ENCODE assay signal across 14 cellular contexts in the genomic region with DNA sequence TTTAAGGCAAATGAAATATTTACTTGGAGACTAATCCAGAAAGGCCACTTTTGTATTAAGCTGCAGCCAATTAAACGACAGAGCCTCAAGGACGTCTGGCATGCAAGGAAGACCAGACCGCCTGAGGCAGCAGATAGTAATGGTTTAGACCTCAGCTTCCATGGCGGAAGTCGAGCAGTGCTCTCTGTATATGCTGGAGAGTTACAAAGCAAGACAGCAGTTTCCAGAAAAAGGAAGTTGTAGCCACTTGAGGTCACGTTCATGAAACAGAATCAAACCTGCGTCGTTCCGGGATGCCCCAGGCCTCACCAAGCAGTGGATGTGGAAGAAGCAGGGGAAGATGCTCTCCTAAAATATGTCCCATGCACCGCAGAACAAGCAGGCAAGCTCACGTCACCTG.
"Had no signal": no experiment of that assay in that cellular context is flagged by ENCODE, and none has a peak within 500 bp of the region (broad histone marks: within the 10 kb centered on the region; RNA-seq: fewer than 3 reads in every experiment).

No MANE protein-coding gene starts in this region.

- H3K27me3 Mint-ChIP-seq: naive B cell; stimulated activated naive CD8-positive, alpha-beta T cell treated with anti-CD3 and anti-CD28 coated beads, Interleukin-15, Interleukin-2, amounts not matched to agents 100 ng/mL and 50 ng/mL, for 24 hours had no signal

- ATAC-seq: lower lobe of right lung, sciatic nerve had no signal

- H3K27ac Mint-ChIP-seq: endodermal cell had no signal

- H3K4me3 ChIP-seq: lower lobe of right lung, prostate gland, spleen, testis had no signal

- H3K4me3 Mint-ChIP-seq: brain; endodermal cell; stimulated activated naive CD8-positive, alpha-beta T cell treated with anti-CD3 and anti-CD28 coated beads, Interleukin-15, Interleukin-2, amounts not matched to agents 100 ng/mL and 50 ng/mL, for 24 hours had no signal

- DNase-seq: activated naive CD4-positive, alpha-beta T cell treated with anti-CD3 and anti-CD28 coated beads, Interleukin-2, amount 50 U/mL, for 16 hours; amygdala; endodermal cell; hypothalamus; lower lobe of right lung; naive B cell; spleen; stimulated activated CD4-positive, alpha-beta T cell treated with anti-CD3 and anti-CD28 coated beads, Interleukin-1b, Interleukin-23, amount 100 ng/mL, for 48 hours; testis had no signal

- H3K9me3 Mint-ChIP-seq: activated T-helper 2 cell treated with anti-CD3 and anti-CD28 coated beads, Interferon-gamma antibody, Interleukin-2, Interleukin-4, amounts not matched to agents 10 μg/mL and 5 μg/mL and 100 μg/mL, durations not matched to agents 14 hours and 24 hours and 36 hours; brain; endodermal cell; naive B cell; stimulated activated naive CD8-positive, alpha-beta T cell treated with anti-CD3 and anti-CD28 coated beads, Interleukin-15, Interleukin-2, amounts not matched to agents 100 ng/mL and 50 ng/mL, for 24 hours had no signal
